8 cellular contexts compared by ENCODE assay signal in the genomic region with DNA sequence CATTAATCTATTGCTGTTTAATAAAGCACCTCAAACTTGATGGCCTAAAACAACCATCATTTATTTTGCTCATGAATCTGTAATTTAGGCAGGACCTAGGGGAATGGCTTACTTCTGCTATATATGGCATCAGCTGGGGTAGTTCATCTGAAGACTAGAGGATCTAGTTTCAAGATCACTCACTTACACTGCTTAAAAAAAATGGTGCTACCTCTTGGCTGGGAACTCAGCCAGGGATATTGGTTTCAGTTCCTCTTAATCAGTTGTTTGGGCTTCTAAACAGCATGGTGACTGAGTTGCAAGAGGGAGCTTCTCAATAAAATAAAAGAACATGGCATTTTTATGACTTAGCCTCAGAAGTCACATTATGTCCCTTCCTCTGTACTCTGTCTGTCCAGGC.
DNase-seq lines count a peak whose midpoint lies in the region; ATAC-seq and TF ChIP-seq lines count a peak whose summit lies in the region.

No MANE protein-coding gene starts in this region.

- H3K27ac Mint-ChIP-seq in Caco-2 (ENCODE audit: unreplicated experiment): no peak overlapping the region

- no peaks in the 10 kb centered on the region for H3K27me3 ChIP-seq in Caco-2 (replicated peaks; ENCODE audit: control insufficient read depth, insufficient read depth, low read length)

- no peaks in the 10 kb centered on the region for H3K4me1 ChIP-seq in Caco-2

- H3K9me3 Mint-ChIP-seq in Caco-2 (ENCODE audit: unreplicated experiment): no peaks in the 10 kb centered on the region

- H3K4me3 ChIP-seq in Caco-2 (ENCODE audit: low read depth, low read length): no peak overlapping the region

- H3K36me3 Mint-ChIP-seq in Caco-2 (ENCODE audit: insufficient read depth, unreplicated experiment): no peaks in the 10 kb centered on the region

- ATAC-seq in GM19452 (IDR thresholded peaks at IDR 0.05; ENCODE audit: unreplicated experiment) (peak; percentile 96), HG03354 (IDR thresholded peaks at IDR 0.05; ENCODE audit: poor library complexity, severe bottlenecking, unreplicated experiment) (peak; percentile 99), sciatic nerve (peak; percentile 70)

- no peaks in the 10 kb centered on the region for H3K36me3 ChIP-seq in Caco-2 (ENCODE audit: control insufficient read depth, insufficient read depth, low read length)

- no peak overlapping the region for H3K4me3 Mint-ChIP-seq in Caco-2 (ENCODE audit: unreplicated experiment)

- H3K9me3 ChIP-seq in Caco-2: no peaks in the 10 kb centered on the region

- H3K4me1 Mint-ChIP-seq in Caco-2 (ENCODE audit: low read depth, unreplicated experiment): no peaks in the 10 kb centered on the region

- DNase-seq in DMS 273 (lab: John Stamatoyannopoulos, UW; ENCODE audit: unreplicated experiment) (peak; percentile 49), RPMI8226 (peak; percentile 88), sciatic nerve (ENCODE audit: low spot score) (no peak), NCI-H187 treated with DMSO at 0.1 percent for 48 hours (lab: John Stamatoyannopoulos, UW) (no peak), Caco-2 (no peak)
- no peak for DNase-seq in activated naive CD4-positive, alpha-beta T cell treated with anti-CD3 and anti-CD28 coated beads, Interleukin-2, amount 50 U/mL, for 16 hours

- peaks cover 16% of the 10 kb centered on the region for H3K27me3 Mint-ChIP-seq in Caco-2 (ENCODE audit: insufficient read depth, unreplicated experiment)

- TF ChIP-seq CTCF in Caco-2 (IDR thresholded peaks at IDR 0.05; ENCODE audit: insufficient read depth in 1 of 2, low read depth in 1 of 2, low read length in 1 of 2, severe bottlenecking in 1 of 2, unreplicated experiment in 1 of 2): no peak

- intact Hi-C loops in sciatic nerve (cut with DNase I): no loop called here
- intact Hi-C loops in Caco-2 (cut with micrococcal nuclease; ENCODE audit: unreplicated experiment): no loop called here

- POLR2A ChIA-PET in Caco-2 (lab: Charles Lee): no interaction called here

- CTCF ChIA-PET in Caco-2 (lab: Charles Lee): no interaction called here

- no TSS peak for BruUV-seq in Caco-2 (replicated peaks; lab: Mats Ljungman, UMichigan)

Comparison
In these comparisons a context has a peak if more than half of its experiments do, and no peak if none do; other contexts are left out.
1. DNase-seq: peak in DMS 273 (single experiment) and RPMI8226 (single experiment); none in sciatic nerve (single experiment), NCI-H187 treated with DMSO at 0.1 percent for 48 hours (single experiment), activated naive CD4-positive, alpha-beta T cell treated with anti-CD3 and anti-CD28 coated beads, Interleukin-2, amount 50 U/mL, for 16 hours (single experiment) and Caco-2 (0 of 2).
2. Peak in every context shown above with its lines, with median percentiles within 50 percentile points of each other: ATAC-seq.